11 cellular contexts compared by ENCODE assay signal in the genomic region with DNA sequence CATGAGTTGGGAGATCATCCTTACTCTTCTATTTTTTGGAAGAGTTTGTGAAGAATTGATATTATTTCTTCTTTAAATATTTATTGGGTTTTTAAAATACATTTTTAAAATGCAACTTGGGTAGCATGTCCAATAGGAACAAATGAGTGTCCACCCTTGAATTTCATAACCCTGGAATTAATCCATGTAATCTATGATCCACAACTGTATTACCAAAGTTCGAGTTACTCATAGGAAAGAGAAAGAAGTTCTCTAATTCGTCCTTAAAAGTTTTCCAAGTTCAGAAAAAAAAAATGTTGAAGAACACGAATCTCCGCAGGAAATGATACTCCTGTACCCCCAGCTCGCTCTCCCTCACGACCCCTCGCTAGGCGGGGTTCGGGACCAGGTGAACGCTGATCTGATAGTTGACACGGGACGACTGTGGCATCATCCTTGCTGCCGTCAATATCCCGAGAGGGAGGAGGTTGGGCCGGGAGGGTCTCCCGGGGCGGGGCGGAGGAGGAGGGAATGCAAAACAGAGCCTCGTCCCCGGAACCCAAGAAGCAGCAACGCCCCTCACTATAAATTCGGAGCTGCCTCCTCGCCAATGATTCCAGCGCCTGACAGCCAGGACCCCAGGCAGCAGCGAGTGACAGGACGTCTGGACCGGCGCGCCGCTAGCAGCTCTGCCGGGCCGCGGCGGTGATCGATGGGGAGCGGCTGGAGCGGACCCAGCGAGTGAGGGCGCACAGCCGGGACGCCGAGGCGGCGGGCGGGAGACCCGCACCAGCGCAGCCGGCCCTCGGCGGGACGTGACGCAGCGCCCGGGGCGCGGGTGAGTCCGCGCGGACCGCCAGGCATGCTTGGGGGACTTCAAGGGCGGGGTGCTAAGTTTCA. TPM values are rescaled to one million over a fixed set of nuclear protein-coding genes. Genes with fewer than 3 reads are reported as not detected.
DNase-seq lines count a peak whose midpoint lies in the region; ATAC-seq lines count a peak whose summit lies in the region.
"Had no signal": no experiment of that assay in that cellular context is flagged by ENCODE, and none has a peak within 500 bp of the region (broad histone marks: within the 10 kb centered on the region; RNA-seq: fewer than 3 reads in every experiment).

A gene (plus strand): TSS at position 593 of the 879 bp plus-strand sequence. CDS start 43,133 bp downstream, outside the sequence.

- no peak within 1 kb of the TSS for H3K4me3 Mint-ChIP-seq in activated naive CD8-positive, alpha-beta T cell treated with anti-CD3 and anti-CD28 coated beads, Interleukin-2, amount 10 ng/mL, durations not matched to agents 7 days and 5 days
- H3K4me3 Mint-ChIP-seq in activated naive CD4-positive, alpha-beta T cell treated with anti-CD3 and anti-CD28 coated beads for 36 hours: no peak within 1 kb of the TSS
- H3K4me3 Mint-ChIP-seq: stimulated activated naive B cell treated with anti-CD40 and anti-IgM and Interleukin-4, amounts not matched to agents 10 μg/mL and 1 μg/mL and 100 μg/mL, for 72 hours had no signal

- H3K4me1 Mint-ChIP-seq in activated naive CD8-positive, alpha-beta T cell treated with anti-CD3 and anti-CD28 coated beads, Interleukin-2, amount 10 ng/mL, durations not matched to agents 7 days and 5 days: no peaks in the 10 kb centered on the region
- no peaks in the 10 kb centered on the region for H3K4me1 Mint-ChIP-seq in activated naive CD4-positive, alpha-beta T cell treated with anti-CD3 and anti-CD28 coated beads for 36 hours (ENCODE audit: low read depth)
- H3K4me1 Mint-ChIP-seq: stimulated activated naive B cell treated with anti-CD40 and anti-IgM and Interleukin-4, amounts not matched to agents 10 μg/mL and 1 μg/mL and 100 μg/mL, for 72 hours had no signal

- no peaks in the 10 kb centered on the region for H3K36me3 Mint-ChIP-seq in activated naive CD8-positive, alpha-beta T cell treated with anti-CD3 and anti-CD28 coated beads, Interleukin-2, amount 10 ng/mL, durations not matched to agents 7 days and 5 days
- no peaks in the 10 kb centered on the region for H3K36me3 Mint-ChIP-seq in activated naive CD4-positive, alpha-beta T cell treated with anti-CD3 and anti-CD28 coated beads for 36 hours (ENCODE audit: low read depth)

- intact Hi-C loops in sciatic nerve (cut with DNase I): no loop called here
- intact Hi-C loops in activated naive CD4-positive, alpha-beta T cell treated with anti-CD3 and anti-CD28 coated beads for 36 hours (cut with micrococcal nuclease): no loop called here

- DNase-seq in GM03348 (ENCODE audit: low spot score) (peak; percentile 82), hepatic stellate cell (ENCODE audit: low spot score) (peak; percentile 55), sciatic nerve (ENCODE audit: low spot score) (peak; percentile 82)
- DNase-seq in activated naive CD8-positive, alpha-beta T cell treated with anti-CD3 and anti-CD28 coated beads, Interleukin-2, amount 10 ng/mL, durations not matched to agents 7 days and 5 days: peak; percentile 25
- DNase-seq in activated naive CD4-positive, alpha-beta T cell treated with anti-CD3 and anti-CD28 coated beads for 36 hours: no peak
- no peak for DNase-seq in activated naive CD4-positive, alpha-beta T cell (lab: John Stamatoyannopoulos, UW)
- DNase-seq: NCI-H1694; stimulated activated naive B cell treated with anti-CD40 and anti-IgM and Interleukin-4, amounts not matched to agents 10 μg/mL and 1 μg/mL and 100 μg/mL, for 72 hours had no signal

- H3K27ac Mint-ChIP-seq in activated naive CD8-positive, alpha-beta T cell treated with anti-CD3 and anti-CD28 coated beads, Interleukin-2, amount 10 ng/mL, durations not matched to agents 7 days and 5 days: no peak within 1 kb of the TSS
- no peak within 1 kb of the TSS for H3K27ac Mint-ChIP-seq in activated naive CD4-positive, alpha-beta T cell treated with anti-CD3 and anti-CD28 coated beads for 36 hours
- H3K27ac Mint-ChIP-seq: stimulated activated naive B cell treated with anti-CD40 and anti-IgM and Interleukin-4, amounts not matched to agents 10 μg/mL and 1 μg/mL and 100 μg/mL, for 72 hours had no signal

- H3K27me3 Mint-ChIP-seq in activated naive CD8-positive, alpha-beta T cell treated with anti-CD3 and anti-CD28 coated beads, Interleukin-2, amount 10 ng/mL, durations not matched to agents 7 days and 5 days: peaks cover 17% of the 10 kb centered on the region
- H3K27me3 Mint-ChIP-seq in activated naive CD4-positive, alpha-beta T cell treated with anti-CD3 and anti-CD28 coated beads for 36 hours (ENCODE audit: low read depth): peaks cover 22% of the 10 kb centered on the region

- CTCF ChIA-PET in activated naive CD4-positive, alpha-beta T cell treated with anti-CD3 and anti-CD28 coated beads for 36 hours (lab: Charles Lee): interaction anchor here (0.6 kb wide), 1 partner anchor 365 kb away, joined by 3 read pairs; no protein-coding TSS in a partner anchor

- POLR2A ChIA-PET in activated naive CD8-positive, alpha-beta T cell treated with anti-CD3 and anti-CD28 coated beads, Interleukin-2, amount 10 ng/mL, durations not matched to agents 7 days and 5 days (lab: Charles Lee): no interaction called here

- H3K9me3 Mint-ChIP-seq in activated naive CD8-positive, alpha-beta T cell treated with anti-CD3 and anti-CD28 coated beads, Interleukin-2, amount 10 ng/mL, durations not matched to agents 7 days and 5 days: no peaks in the 10 kb centered on the region
- H3K9me3 Mint-ChIP-seq in activated naive CD4-positive, alpha-beta T cell treated with anti-CD3 and anti-CD28 coated beads for 36 hours: no peaks in the 10 kb centered on the region

- ATAC-seq in activated naive CD8-positive, alpha-beta T cell treated with anti-CD3 and anti-CD28 coated beads, Interleukin-2, amount 10 ng/mL, durations not matched to agents 7 days and 5 days (ENCODE audit: low read depth): no peak
- ATAC-seq in sciatic nerve: peak; percentile 98
- ATAC-seq in HG02970 (IDR thresholded peaks at IDR 0.05; ENCODE audit: low FRiP score, unreplicated experiment): no peak
- no peak for ATAC-seq in GM21619 (IDR thresholded peaks at IDR 0.05; ENCODE audit: unreplicated experiment)
- ATAC-seq: GM12878; stimulated activated naive B cell treated with anti-CD40 and anti-IgM and Interleukin-4, amounts not matched to agents 10 μg/mL and 1 μg/mL and 100 μg/mL, for 72 hours had no signal

RNA-seq across cellular contexts. Expression of the gene that starts here (rescaled TPM):
- total RNA-seq in activated naive CD8-positive, alpha-beta T cell treated with anti-CD3 and anti-CD28 coated beads, Interleukin-2, amount 10 ng/mL, durations not matched to agents 7 days and 5 days: not detected
- 7.2 TPM for total RNA-seq in sciatic nerve
- not detected for total RNA-seq in activated naive CD4-positive, alpha-beta T cell treated with anti-CD3 and anti-CD28 coated beads for 36 hours
- total RNA-seq: GM12878 had no signal

Comparison
In these comparisons a context has a peak if more than half of its experiments do, and no peak if none do; other contexts are left out.
1. Peak in DNase-seq in activated naive CD8-positive, alpha-beta T cell treated with anti-CD3 and anti-CD28 coated beads, Interleukin-2, amount 10 ng/mL, durations not matched to agents 7 days and 5 days; RNA of the gene not detected or under 1 TPM.
2. DNase-seq: peak in GM03348 (single experiment), hepatic stellate cell (single experiment) and sciatic nerve (single experiment); none in activated naive CD4-positive, alpha-beta T cell treated with anti-CD3 and anti-CD28 coated beads for 36 hours (single experiment) and activated naive CD4-positive, alpha-beta T cell (0 of 4).